8 cellular contexts compared by ENCODE assay signal in the genomic region with DNA sequence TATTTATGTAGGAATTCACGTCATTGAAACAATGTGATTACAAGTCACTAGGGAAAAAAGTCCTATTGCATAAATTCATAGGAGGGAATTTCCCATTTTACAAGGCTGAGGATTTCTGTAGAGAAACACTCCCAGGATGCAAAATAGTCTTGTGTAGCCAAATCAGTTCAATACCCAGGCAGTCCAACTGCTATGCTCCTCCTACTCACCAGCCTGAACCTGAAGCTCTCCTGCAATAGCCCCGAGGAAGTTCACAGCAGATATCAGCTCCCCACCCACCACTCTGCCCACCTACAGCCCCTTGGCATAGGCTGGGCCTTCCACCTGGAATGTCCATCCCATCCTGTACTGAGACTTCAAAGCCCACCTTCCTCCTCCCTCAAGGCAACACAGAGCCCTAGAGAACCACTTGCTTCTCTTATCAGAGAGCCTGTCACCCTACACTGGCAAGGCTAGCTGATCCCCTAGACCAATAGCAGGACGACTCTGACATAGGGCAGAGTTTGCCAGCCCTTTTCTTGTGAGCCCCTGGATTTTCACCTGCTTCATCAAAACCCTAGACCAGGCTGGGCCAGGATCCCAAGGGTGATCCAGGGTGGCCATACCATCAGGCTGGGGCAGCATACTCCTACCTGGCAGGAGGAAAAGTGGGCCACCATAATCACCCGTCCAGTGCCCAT. TPM values are rescaled to one million over a fixed set of nuclear protein-coding genes. Genes with fewer than 3 reads are reported as not detected.
A peak's percentile ranks its signal among the peaks of the same experiment; 100 is the strongest.
DNase-seq lines count a peak whose midpoint lies in the region; ATAC-seq and TF ChIP-seq lines count a peak whose summit lies in the region.

No MANE protein-coding gene starts in this region.

- no peaks in the 10 kb centered on the region for H3K9me3 Mint-ChIP-seq in CD4-positive, alpha-beta T cell
- H3K9me3 Mint-ChIP-seq in HFFc6: no peaks in the 10 kb centered on the region
- no peaks in the 10 kb centered on the region for H3K9me3 Mint-ChIP-seq in activated naive CD8-positive, alpha-beta T cell treated with anti-CD3 and anti-CD28 coated beads, Interleukin-2, amount 50 U/mL, for 24 hours

- no peak for ATAC-seq in CD4-positive, alpha-beta T cell (ENCODE audit: poor library complexity)
- no peak for ATAC-seq in activated naive CD8-positive, alpha-beta T cell treated with anti-CD3 and anti-CD28 coated beads, Interleukin-2, amount 50 U/mL, for 24 hours
- ATAC-seq in GM18870 (IDR thresholded peaks at IDR 0.05; ENCODE audit: unreplicated experiment): no peak
- ATAC-seq in GM18868 (IDR thresholded peaks at IDR 0.05; ENCODE audit: unreplicated experiment): no peak

- peak overlapping the region; percentile 80; the same call in 1 of the 2 replicates for H3K9ac ChIP-seq in iPS-20b (ENCODE audit: low read depth, low read length)
- H3K9ac ChIP-seq in subcutaneous abdominal adipose tissue (ENCODE audit: low read length in 5 of 5): peak overlapping the region; percentile 18 to 84 (median 53)

- DNase-seq in CD4-positive, alpha-beta T cell: no peak
- DNase-seq in HFFc6 (peak; percentile 12), NCI-H1436 (lab: John Stamatoyannopoulos, UW) (no peak)
- DNase-seq in activated naive CD8-positive, alpha-beta T cell treated with anti-CD3 and anti-CD28 coated beads, Interleukin-2, amount 50 U/mL, for 24 hours: no peak

- intact Hi-C loops in CD4-positive, alpha-beta T cell (cut with DNase I, micrococcal nuclease): loop anchor here (5.0 to 10.0 kb wide), 4 partner anchors 58 to 940 kb away; a partner anchor contains a TSS

- H3K9me3 ChIP-seq in CD4-positive, alpha-beta T cell (ENCODE audit: control insufficient read depth, low read length): no peaks in the 10 kb centered on the region
- H3K9me3 ChIP-seq in iPS-20b (ENCODE audit: insufficient read depth, low read depth, low read length): peaks cover 28% of the 10 kb centered on the region
- no peaks in the 10 kb centered on the region for H3K9me3 ChIP-seq in subcutaneous abdominal adipose tissue (ENCODE audit: control insufficient read depth in 5 of 5, low read length in 5 of 5)

- peak overlapping the region; percentile 75 for H3K27ac Mint-ChIP-seq in CD4-positive, alpha-beta T cell
- peak overlapping the region; percentile 70 for H3K27ac Mint-ChIP-seq in HFFc6
- H3K27ac Mint-ChIP-seq in activated naive CD8-positive, alpha-beta T cell treated with anti-CD3 and anti-CD28 coated beads, Interleukin-2, amount 50 U/mL, for 24 hours: no peak overlapping the region

- POLR2A ChIA-PET in CD4-positive, alpha-beta T cell (lab: Charles Lee): no interaction called here

- H3K4me1 Mint-ChIP-seq in CD4-positive, alpha-beta T cell (ENCODE audit: low read depth): peaks cover 54% of the 10 kb centered on the region
- peaks cover 46% of the 10 kb centered on the region for H3K4me1 Mint-ChIP-seq in HFFc6 (ENCODE audit: low read depth)
- H3K4me1 Mint-ChIP-seq in activated naive CD8-positive, alpha-beta T cell treated with anti-CD3 and anti-CD28 coated beads, Interleukin-2, amount 50 U/mL, for 24 hours: peaks cover 34% of the 10 kb centered on the region

- peaks cover 25% of the 10 kb centered on the region for H3K36me3 Mint-ChIP-seq in CD4-positive, alpha-beta T cell (ENCODE audit: low read depth)
- H3K36me3 Mint-ChIP-seq in HFFc6 (ENCODE audit: low read depth): peaks cover 18% of the 10 kb centered on the region
- H3K36me3 Mint-ChIP-seq in activated naive CD8-positive, alpha-beta T cell treated with anti-CD3 and anti-CD28 coated beads, Interleukin-2, amount 50 U/mL, for 24 hours (ENCODE audit: low read depth): peaks cover 12% of the 10 kb centered on the region

- H3K4me3 Mint-ChIP-seq in CD4-positive, alpha-beta T cell: peak overlapping the region; percentile 88
- peak overlapping the region; percentile 91 for H3K4me3 Mint-ChIP-seq in HFFc6
- peak overlapping the region; percentile 75 for H3K4me3 Mint-ChIP-seq in activated naive CD8-positive, alpha-beta T cell treated with anti-CD3 and anti-CD28 coated beads, Interleukin-2, amount 50 U/mL, for 24 hours

- H3K27me3 Mint-ChIP-seq in CD4-positive, alpha-beta T cell: no peaks in the 10 kb centered on the region
- H3K27me3 Mint-ChIP-seq in HFFc6 (ENCODE audit: insufficient read depth): peaks cover 1% of the 10 kb centered on the region; the same call in 1 of the 2 replicates
- H3K27me3 Mint-ChIP-seq in activated naive CD8-positive, alpha-beta T cell treated with anti-CD3 and anti-CD28 coated beads, Interleukin-2, amount 50 U/mL, for 24 hours: no peaks in the 10 kb centered on the region

- H3K4me1 ChIP-seq in iPS-20b (ENCODE audit: insufficient read depth, low read length) (peaks cover 7% of the 10 kb centered on the region; the same call in 1 of the 2 replicates), subcutaneous abdominal adipose tissue (ENCODE audit: control insufficient read depth in 5 of 5, insufficient read depth in 5 of 5, low read length in 5 of 5) (peaks cover 2 to 51% (median 36%) of the 10 kb centered on the region in 5 donors)

- TF ChIP-seq CTCF in CD4-positive, alpha-beta T cell (IDR thresholded peaks at IDR 0.05): no peak
- no peak for TF ChIP-seq CTCF in HFFc6 (IDR thresholded peaks at IDR 0.05)

- H3K4me3 ChIP-seq in iPS-20b (ENCODE audit: low read length): peak overlapping the region; percentile 82
- peak overlapping the region; percentile 70 to 86 (median 82) for H3K4me3 ChIP-seq in subcutaneous abdominal adipose tissue (ENCODE audit: low read depth in 1 of 5, low read length in 5 of 5)

- H3K36me3 ChIP-seq in iPS-20b (ENCODE audit: insufficient read depth, low read depth, low read length): peaks cover 40% of the 10 kb centered on the region
- H3K36me3 ChIP-seq in subcutaneous abdominal adipose tissue (ENCODE audit: control insufficient read depth in 5 of 5, insufficient read depth in 5 of 5, low read length in 5 of 5): peaks cover 0 to 14% (median 9%) of the 10 kb centered on the region in 5 donors

- CTCF ChIA-PET in CD4-positive, alpha-beta T cell (lab: Charles Lee): interaction anchor here (1.3 kb wide), 1 partner anchor 9 kb away, joined by 3 read pairs; no protein-coding TSS in a partner anchor

- no peaks in the 10 kb centered on the region for H3K27me3 ChIP-seq in CD4-positive, alpha-beta T cell (ENCODE audit: control insufficient read depth, insufficient read depth, low read length)
- H3K27me3 ChIP-seq in iPS-20b (ENCODE audit: insufficient read depth, low read length) (peaks cover 6% of the 10 kb centered on the region; the same call in 1 of the 2 replicates), subcutaneous abdominal adipose tissue (ENCODE audit: control insufficient read depth in 5 of 5, insufficient read depth in 4 of 5, low read length in 5 of 5) (no peaks in the 10 kb centered on the region)

- H3K27ac ChIP-seq in CD4-positive, alpha-beta T cell (ENCODE audit: low read depth, low read length): no peak overlapping the region
- H3K27ac ChIP-seq in iPS-20b (ENCODE audit: low read length): no peak overlapping the region
- peak overlapping the region; percentile 98 for H3K27ac ChIP-seq in subcutaneous abdominal adipose tissue (ENCODE audit: low read depth, low read length)

RNA-seq across cellular contexts. Expression of a gene that starts 1.5 kb away (rescaled TPM):
- total RNA-seq in CD4-positive, alpha-beta T cell: 10 to 100 TPM; 30.4 TPM
- 10 to 100 TPM; 47.9 to 61.3 (median 50.6) TPM for total RNA-seq in HFFc6 (2021; fragmentation: NEBNext Ultra II Directional; extraction: Animal tissue kit (Norgen Biotek cat#: 25700))

RNA-seq across cellular contexts. Expression of a gene that starts 42.8 kb away (rescaled TPM):
- 1 to 10 TPM; 2.8 to 3.0 TPM for total RNA-seq in CD4-positive, alpha-beta T cell
- 10 to 100 TPM; 11.3 to 14.7 (median 13.1) TPM for total RNA-seq in HFFc6 (2021; fragmentation: NEBNext Ultra II Directional; extraction: Animal tissue kit (Norgen Biotek cat#: 25700))

RNA-seq across cellular contexts. Expression of a gene that starts 58.4 kb away (rescaled TPM):
- 10 to 100 TPM; 94.3 to 96.5 TPM for total RNA-seq in CD4-positive, alpha-beta T cell
- 10 to 100 TPM; 85.7 to 91.8 (median 86.9) TPM for total RNA-seq in HFFc6 (2021; fragmentation: NEBNext Ultra II Directional; extraction: Animal tissue kit (Norgen Biotek cat#: 25700))

RNA-seq across cellular contexts. Expression of a gene that starts 59.1 kb away (rescaled TPM):
- total RNA-seq in CD4-positive, alpha-beta T cell: 10 to 100 TPM; 10.6 to 14.8 TPM
- 10 to 100 TPM; 12.5 to 16.0 (median 15.5) TPM for total RNA-seq in HFFc6 (2021; fragmentation: NEBNext Ultra II Directional; extraction: Animal tissue kit (Norgen Biotek cat#: 25700))
